11 cellular contexts compared by ENCODE assay signal in genomic region chr1:208997726-208998312, GRCh38.
DNase-seq lines count a peak whose midpoint lies in the region; ATAC-seq and TF ChIP-seq lines count a peak whose summit lies in the region.
"Had no signal": no experiment of that assay in that cellular context is flagged by ENCODE, and none has a peak within 500 bp of the region (broad histone marks: within the 10 kb centered on the region; RNA-seq: fewer than 3 reads in every experiment).

No MANE protein-coding gene starts in this region.

- no peak for TF ChIP-seq POLR2A in heart left ventricle (IDR thresholded peaks at IDR 0.05)

- H3K27ac ChIP-seq in left ventricle myocardium inferior (replicated peaks) = no peak overlapping the region
- H3K27ac ChIP-seq in heart left ventricle = no peak overlapping the region

- H3K36me3 ChIP-seq in left ventricle myocardium inferior (no peaks in the 10 kb centered on the region), heart left ventricle (no peaks in the 10 kb centered on the region)

- intact Hi-C loops in left ventricle myocardium inferior (cut with micrococcal nuclease) = no loop called here
- intact Hi-C loops in heart left ventricle (cut with DNase I) = loop anchor here in 1 of 10 donors (5.0 kb wide), 1 partner anchor 586 kb away; no protein-coding TSS in a partner anchor

- peaks cover 0 to under 1% of the 10 kb centered on the region in 2 donors for H3K36me3 Mint-ChIP-seq in activated naive CD4-positive, alpha-beta T cell treated with anti-CD3 and anti-CD28 coated beads, Interleukin-2, amount 50 U/mL, for 72 hours
- H3K36me3 Mint-ChIP-seq: CD4-positive, alpha-beta memory T cell had no signal

- H3K4me3 ChIP-seq in left ventricle myocardium inferior (no peak overlapping the region), heart left ventricle (no peak overlapping the region)

- 89 to 93% (median 92%) methylated on average over 2 of the region's 2 CpGs for WGBS in heart left ventricle, 4 donors

- H3K4me1 ChIP-seq in left ventricle myocardium inferior (no peaks in the 10 kb centered on the region), heart left ventricle (no peaks in the 10 kb centered on the region)

- H3K9me3 ChIP-seq in left ventricle myocardium inferior (replicated peaks) = peaks cover 11% of the 10 kb centered on the region
- peaks cover 0 to 9% (median 0%) of the 10 kb centered on the region in 12 donors for H3K9me3 ChIP-seq in heart left ventricle

- H3K27me3 ChIP-seq in left ventricle myocardium inferior (ENCODE audit: low read depth) (no peaks in the 10 kb centered on the region), heart left ventricle (no peaks in the 10 kb centered on the region)

- ATAC-seq in heart left ventricle = no peak
- ATAC-seq in activated naive CD4-positive, alpha-beta T cell treated with anti-CD3 and anti-CD28 coated beads, Interleukin-2, amount 50 U/mL, for 72 hours = no peak
- ATAC-seq in GM19463 (IDR thresholded peaks at IDR 0.05; ENCODE audit: unreplicated experiment) = no peak

- peak; percentile 21 for TF ChIP-seq CTCF in left ventricle myocardium inferior (IDR thresholded peaks at IDR 0.05; ENCODE audit: borderline replicate concordance)
- TF ChIP-seq CTCF in heart left ventricle (IDR thresholded peaks at IDR 0.05) = peak in 5 of 12 donors; percentile 6 to 23 (median 12)

- no peak for DNase-seq in left ventricle myocardium inferior
- DNase-seq in heart left ventricle = no peak
- DNase-seq in RKO (ENCODE audit: low spot score) = peak; percentile 33
- DNase-seq in fibroblast of peridontal ligament (ENCODE audit: extremely low read depth) = peak; percentile 2
- DNase-seq in HuH-7.5 (ENCODE audit: low spot score) = no peak
- DNase-seq in activated naive CD4-positive, alpha-beta T cell treated with anti-CD3 and anti-CD28 coated beads, Interleukin-2, amount 50 U/mL, for 72 hours (ENCODE audit: low spot score in 2 of 2) = no peak
- DNase-seq in activated gamma-delta T cell treated with Interleukin-2 at 50 U/mL for 16 hours = no peak
- DNase-seq: CD4-positive, alpha-beta memory T cell; NCI-H2029 treated with DMSO at 0.1 percent for 48 hours had no signal

- H3K27ac Mint-ChIP-seq in activated naive CD4-positive, alpha-beta T cell treated with anti-CD3 and anti-CD28 coated beads, Interleukin-2, amount 50 U/mL, for 72 hours = no peak overlapping the region
- H3K27ac Mint-ChIP-seq: CD4-positive, alpha-beta memory T cell had no signal

- H3K9me3 Mint-ChIP-seq in activated naive CD4-positive, alpha-beta T cell treated with anti-CD3 and anti-CD28 coated beads, Interleukin-2, amount 50 U/mL, for 72 hours = peaks cover 0 to 4% of the 10 kb centered on the region in 2 donors
- H3K9me3 Mint-ChIP-seq: central memory CD8-positive, alpha-beta T cell had no signal

Comparison
In these comparisons a context has a peak if more than half of its experiments do, and no peak if none do; other contexts are left out.
1. DNase-seq: peak in RKO (single experiment) and fibroblast of peridontal ligament (single experiment); none in left ventricle myocardium inferior (single experiment), heart left ventricle (0 of 5), HuH-7.5 (single experiment), activated naive CD4-positive, alpha-beta T cell treated with anti-CD3 and anti-CD28 coated beads, Interleukin-2, amount 50 U/mL, for 72 hours (0 of 2) and activated gamma-delta T cell treated with Interleukin-2 at 50 U/mL for 16 hours (single experiment).